16 cellular contexts compared by ENCODE assay signal in genomic region chr19:1845642-1846041, GRCh38. TPM values are rescaled to one million over a fixed set of nuclear protein-coding genes. Genes with fewer than 3 reads are reported as not detected.
DNase-seq lines count a peak whose midpoint lies in the region; ATAC-seq and TF ChIP-seq lines count a peak whose summit lies in the region.
"Had no signal": no experiment of that assay in that cellular context is flagged by ENCODE, and none has a peak within 500 bp of the region (broad histone marks: within the 10 kb centered on the region; RNA-seq: fewer than 3 reads in every experiment).

No MANE protein-coding gene starts in this region.

- no peak overlapping the region for H3K9ac ChIP-seq in parathyroid adenoma

- no peaks in the 10 kb centered on the region for H3K27me3 Mint-ChIP-seq in activated CD4-positive, alpha-beta T cell treated with anti-CD3 and anti-CD28 coated beads for 36 hours
- no peaks in the 10 kb centered on the region for H3K27me3 Mint-ChIP-seq in activated CD4-positive, alpha-beta T cell treated with anti-CD3 and anti-CD28 coated beads, Interleukin-2, amount 10 ng/mL, durations not matched to agents 24 days and 14 days
- peaks cover 45% of the 10 kb centered on the region for H3K27me3 Mint-ChIP-seq in endothelial cell (ENCODE audit: unreplicated experiment)

- no peaks in the 10 kb centered on the region for H3K36me3 ChIP-seq in parathyroid adenoma (ENCODE audit: control insufficient read depth, insufficient read depth, low read length)

- no peaks in the 10 kb centered on the region for H3K9me3 Mint-ChIP-seq in activated CD4-positive, alpha-beta T cell treated with anti-CD3 and anti-CD28 coated beads for 36 hours (ENCODE audit: low read depth)
- H3K9me3 Mint-ChIP-seq in activated CD4-positive, alpha-beta T cell treated with anti-CD3 and anti-CD28 coated beads, Interleukin-2, amount 10 ng/mL, durations not matched to agents 24 days and 14 days: no peaks in the 10 kb centered on the region
- H3K9me3 Mint-ChIP-seq in endothelial cell (ENCODE audit: unreplicated experiment): no peaks in the 10 kb centered on the region
- H3K9me3 Mint-ChIP-seq: activated naive CD4-positive, alpha-beta T cell treated with anti-CD3 and anti-CD28 coated beads for 36 hours; CD14-positive monocyte had no signal

- H3K4me3 ChIP-seq in parathyroid adenoma (ENCODE audit: low read depth, low read length): no peak overlapping the region
- H3K4me3 ChIP-seq: GM23338, SK-N-MC, tibial nerve had no signal

- TF ChIP-seq CTCF in RWPE1 (conservative IDR thresholded peaks at IDR 0.05; ENCODE audit: low read depth): no peak
- TF ChIP-seq CTCF in endothelial cell (IDR thresholded peaks at IDR 0.05; ENCODE audit: unreplicated experiment): no peak
- TF ChIP-seq CTCF in parathyroid adenoma (IDR thresholded peaks at IDR 0.05): no peak

- H3K27me3 ChIP-seq in parathyroid adenoma (ENCODE audit: control insufficient read depth, insufficient read depth, low read length): no peaks in the 10 kb centered on the region
- H3K27me3 ChIP-seq: tibial nerve had no signal

- ATAC-seq in activated CD4-positive, alpha-beta T cell treated with anti-CD3 and anti-CD28 coated beads for 36 hours: no peak
- ATAC-seq in HG03439 (IDR thresholded peaks at IDR 0.05; ENCODE audit: unreplicated experiment): no peak
- ATAC-seq: GM23338 had no signal

- intact Hi-C loops in activated CD4-positive, alpha-beta T cell treated with anti-CD3 and anti-CD28 coated beads for 36 hours (cut with DNase I, micrococcal nuclease): no loop called here
- intact Hi-C loops in activated CD4-positive, alpha-beta T cell treated with anti-CD3 and anti-CD28 coated beads, Interleukin-2, amount 10 ng/mL, durations not matched to agents 24 days and 14 days (cut with micrococcal nuclease): no loop called here

- no peak overlapping the region for H3K27ac Mint-ChIP-seq in activated CD4-positive, alpha-beta T cell treated with anti-CD3 and anti-CD28 coated beads for 36 hours
- no peak overlapping the region for H3K27ac Mint-ChIP-seq in activated CD4-positive, alpha-beta T cell treated with anti-CD3 and anti-CD28 coated beads, Interleukin-2, amount 10 ng/mL, durations not matched to agents 24 days and 14 days
- no peak overlapping the region for H3K27ac Mint-ChIP-seq in endothelial cell (ENCODE audit: unreplicated experiment)
- H3K27ac Mint-ChIP-seq: GM23338 had no signal

- peak overlapping the region; percentile 92 for H3K4me3 Mint-ChIP-seq in activated CD4-positive, alpha-beta T cell treated with anti-CD3 and anti-CD28 coated beads for 36 hours
- H3K4me3 Mint-ChIP-seq in activated CD4-positive, alpha-beta T cell treated with anti-CD3 and anti-CD28 coated beads, Interleukin-2, amount 10 ng/mL, durations not matched to agents 24 days and 14 days: no peak overlapping the region
- peak overlapping the region; percentile 70 for H3K4me3 Mint-ChIP-seq in endothelial cell (ENCODE audit: unreplicated experiment)
- H3K4me3 Mint-ChIP-seq: CD14-positive monocyte had no signal

- H2AFZ ChIP-seq in parathyroid adenoma: no peak overlapping the region
- H2AFZ ChIP-seq: GM23338 had no signal

- H3K79me2 ChIP-seq in parathyroid adenoma: peaks cover 69% of the 10 kb centered on the region

- peaks cover 16% of the 10 kb centered on the region for H3K4me1 ChIP-seq in parathyroid adenoma

- no peaks in the 10 kb centered on the region for H3K9me3 ChIP-seq in parathyroid adenoma (ENCODE audit: control insufficient read depth, low read length)
- H3K9me3 ChIP-seq: tibial nerve had no signal

- POLR2A ChIA-PET in activated CD4-positive, alpha-beta T cell treated with anti-CD3 and anti-CD28 coated beads for 36 hours (lab: Charles Lee): interaction anchor here (0.5 to 1.1 kb wide), 4 partner anchors 11 to 630 kb away, joined by 3 to 5 read pairs (median 4); partner anchors contain the start of gene GADD45B
- POLR2A ChIA-PET in RWPE1 (lab: Yijun Ruan, JAX; ENCODE audit: low non-redundant PET): no interaction called here

- CTCF ChIA-PET in activated CD4-positive, alpha-beta T cell treated with anti-CD3 and anti-CD28 coated beads for 36 hours (lab: Charles Lee): interaction anchor here (1.1 to 2.2 kb wide), 2 partner anchors 11 to 19 kb away, joined by 3 to 13 read pairs; no protein-coding TSS in a partner anchor
- CTCF ChIA-PET in RWPE1 (lab: Yijun Ruan, JAX): interaction anchor here (0.5 to 0.6 kb wide), 3 partner anchors 175 to 427 kb away, joined by 3 read pairs; no protein-coding TSS in a partner anchor

- DNase-seq in activated CD4-positive, alpha-beta T cell treated with anti-CD3 and anti-CD28 coated beads for 36 hours: no peak
- no peak for DNase-seq in activated CD4-positive, alpha-beta T cell treated with anti-CD3 and anti-CD28 coated beads, Interleukin-2, amount 10 ng/mL, durations not matched to agents 24 days and 14 days
- no peak for DNase-seq in RWPE1 (ENCODE audit: low spot score)
- DNase-seq in endothelial cell (ENCODE audit: low spot score): no peak
- no peak for DNase-seq in NCI-H69 (lab: John Stamatoyannopoulos, UW)
- no peak for DNase-seq in NCI-H2029 treated with DMSO at 0.1 percent for 48 hours (lab: John Stamatoyannopoulos, UW)
- DNase-seq: activated naive CD4-positive, alpha-beta T cell treated with anti-CD3 and anti-CD28 coated beads for 36 hours; MM.1S; NCI-H2029; NCI-H524 had no signal

- peaks cover 11% of the 10 kb centered on the region for H3K36me3 Mint-ChIP-seq in activated CD4-positive, alpha-beta T cell treated with anti-CD3 and anti-CD28 coated beads for 36 hours (ENCODE audit: low read depth)
- peaks cover 12% of the 10 kb centered on the region for H3K36me3 Mint-ChIP-seq in activated CD4-positive, alpha-beta T cell treated with anti-CD3 and anti-CD28 coated beads, Interleukin-2, amount 10 ng/mL, durations not matched to agents 24 days and 14 days (ENCODE audit: low read depth)
- peaks cover 14% of the 10 kb centered on the region for H3K36me3 Mint-ChIP-seq in endothelial cell (ENCODE audit: low read depth, unreplicated experiment)

- peaks cover 64% of the 10 kb centered on the region for H3K4me1 Mint-ChIP-seq in activated CD4-positive, alpha-beta T cell treated with anti-CD3 and anti-CD28 coated beads for 36 hours
- H3K4me1 Mint-ChIP-seq in activated CD4-positive, alpha-beta T cell treated with anti-CD3 and anti-CD28 coated beads, Interleukin-2, amount 10 ng/mL, durations not matched to agents 24 days and 14 days: peaks cover 35% of the 10 kb centered on the region
- H3K4me1 Mint-ChIP-seq in endothelial cell (ENCODE audit: unreplicated experiment): peaks cover 24% of the 10 kb centered on the region

- H3K27ac ChIP-seq in RWPE1: peak overlapping the region; percentile 98
- no peak overlapping the region for H3K27ac ChIP-seq in parathyroid adenoma
- H3K27ac ChIP-seq: SK-N-MC, tibial nerve had no signal

- H3K4me2 ChIP-seq in parathyroid adenoma (ENCODE audit: low read length): peak overlapping the region; percentile 27
- H3K4me2 ChIP-seq: GM23338 had no signal

RNA-seq across cellular contexts. Expression of gene REXO1, which starts 2.6 kb away (rescaled TPM):
- 10 to 100 TPM; 39.3 to 49.8 TPM for total RNA-seq in activated CD4-positive, alpha-beta T cell treated with anti-CD3 and anti-CD28 coated beads for 36 hours
- 56.3 and 61.4 TPM in 2 replicates for total RNA-seq in activated CD4-positive, alpha-beta T cell treated with anti-CD3 and anti-CD28 coated beads, Interleukin-2, amount 10 ng/mL, durations not matched to agents 24 days and 14 days
- total RNA-seq in endothelial cell (ENCODE audit: unreplicated experiment): 48.1 TPM

RNA-seq across cellular contexts. Expression of gene KLF16, which starts 17.7 kb away (rescaled TPM):
- 10 to 100 TPM; 22.5 to 28.8 TPM for total RNA-seq in activated CD4-positive, alpha-beta T cell treated with anti-CD3 and anti-CD28 coated beads for 36 hours
- total RNA-seq in activated CD4-positive, alpha-beta T cell treated with anti-CD3 and anti-CD28 coated beads, Interleukin-2, amount 10 ng/mL, durations not matched to agents 24 days and 14 days: 37.0 and 38.1 TPM in 2 replicates
- 19.9 TPM for total RNA-seq in endothelial cell (ENCODE audit: unreplicated experiment)

RNA-seq across cellular contexts. Expression of gene ATP8B3, which starts 33.6 kb away (rescaled TPM):
- total RNA-seq in activated CD4-positive, alpha-beta T cell treated with anti-CD3 and anti-CD28 coated beads for 36 hours: 1 to 10 TPM; 7.9 to 8.4 TPM
- total RNA-seq in activated CD4-positive, alpha-beta T cell treated with anti-CD3 and anti-CD28 coated beads, Interleukin-2, amount 10 ng/mL, durations not matched to agents 24 days and 14 days: 3.6 and 4.2 TPM in 2 replicates
- total RNA-seq in endothelial cell (ENCODE audit: unreplicated experiment): 0.69 TPM

RNA-seq across cellular contexts. Expression of gene ABHD17A, which starts 39.7 kb away (rescaled TPM):
- 10 to 100 TPM; 84.5 to 88.5 TPM for total RNA-seq in activated CD4-positive, alpha-beta T cell treated with anti-CD3 and anti-CD28 coated beads for 36 hours
- 104 and 107 TPM in 2 replicates for total RNA-seq in activated CD4-positive, alpha-beta T cell treated with anti-CD3 and anti-CD28 coated beads, Interleukin-2, amount 10 ng/mL, durations not matched to agents 24 days and 14 days
- total RNA-seq in endothelial cell (ENCODE audit: unreplicated experiment): 283 TPM

RNA-seq across cellular contexts. Expression of gene ADAT3, which starts 59.6 kb away (rescaled TPM):
- total RNA-seq in activated CD4-positive, alpha-beta T cell treated with anti-CD3 and anti-CD28 coated beads for 36 hours: 1 to 10 TPM; 5.6 to 6.1 TPM
- 8.8 and 10.6 TPM in 2 replicates for total RNA-seq in activated CD4-positive, alpha-beta T cell treated with anti-CD3 and anti-CD28 coated beads, Interleukin-2, amount 10 ng/mL, durations not matched to agents 24 days and 14 days
- total RNA-seq in endothelial cell (ENCODE audit: unreplicated experiment): 10.5 TPM
